In genomic region chr2:60318544-60318943, GRCh38 we compare ENCODE assay signal across 19 cellular contexts.
DNase-seq lines count a peak whose midpoint lies in the region; ATAC-seq and TF ChIP-seq lines count a peak whose summit lies in the region.
"Had no signal": no experiment of that assay in that cellular context is flagged by ENCODE, and none has a peak within 500 bp of the region (broad histone marks: within the 10 kb centered on the region; RNA-seq: fewer than 3 reads in every experiment).

No MANE protein-coding gene starts in this region.

- H3K4me3 Mint-ChIP-seq in T-helper 2 cell treated with Interferon-gamma antibody and Interleukin-4, amounts not matched to agents 5 μg/mL and 100 μg/mL, for 36 hours = no peak overlapping the region
- H3K4me3 Mint-ChIP-seq: activated naive CD8-positive, alpha-beta T cell treated with anti-CD3 and anti-CD28 coated beads, Interleukin-2, amount 10 ng/mL, durations not matched to agents 7 days and 5 days; activated T-helper 17 cell treated with anti-CD3 and anti-CD28 coated beads, Interleukin-2, amount 50 U/mL, for 72 hours had no signal

- no peaks in the 10 kb centered on the region for H3K9me3 Mint-ChIP-seq in T-helper 2 cell treated with Interferon-gamma antibody and Interleukin-4, amounts not matched to agents 5 μg/mL and 100 μg/mL, for 36 hours
- H3K9me3 Mint-ChIP-seq: activated naive CD8-positive, alpha-beta T cell treated with anti-CD3 and anti-CD28 coated beads, Interleukin-2, amount 10 ng/mL, durations not matched to agents 7 days and 5 days had no signal

- H3K4me2 ChIP-seq in GM23248 (ENCODE audit: unreplicated experiment) (peak overlapping the region; percentile 65), SU-DHL-6 (ENCODE audit: low read depth, low read length, poor library complexity, severe bottlenecking) (peak overlapping the region; percentile 66), smooth muscle cell (peak overlapping the region; percentile 3)
- H3K4me2 ChIP-seq: BLaER1 had no signal

- H2AFZ ChIP-seq in GM23248 = peak overlapping the region; percentile 59; the same call in 1 of the 2 replicates
- H2AFZ ChIP-seq in SU-DHL-6 (ENCODE audit: low read depth, low read length, severe bottlenecking) = peak overlapping the region; percentile 65
- H2AFZ ChIP-seq in smooth muscle cell (ENCODE audit: low read depth) = no peak overlapping the region

- whole genome bisulfite sequencing in GM23248 (ENCODE audit: low coverage in 1 of 2, low lambda C conversion rate in 2 of 2, missing lambda C conversion rate in 2 of 2), 2 experiments = 0 to 1% methylated on average over 9 of the region's 9 CpGs
- WGBS in smooth muscle cell (ENCODE audit: low lambda C conversion rate) = 34% methylated on average over 9 of the region's 9 CpGs
- 65 to 78% (median 71%) methylated on average over 9 of the region's 9 CpGs for WGBS in spleen, 5 donors

- in situ Hi-C loops in GM23248 (cut with MboI) = no loop called here

- no peaks in the 10 kb centered on the region for H3K9me3 ChIP-seq in GM23248 (ENCODE audit: low read depth)
- no peaks in the 10 kb centered on the region for H3K9me3 ChIP-seq in SU-DHL-6 (ENCODE audit: insufficient read depth, low read length)
- no peaks in the 10 kb centered on the region for H3K9me3 ChIP-seq in left ventricle myocardium inferior (replicated peaks)
- no peaks in the 10 kb centered on the region for H3K9me3 ChIP-seq in smooth muscle cell (replicated peaks; ENCODE audit: low read depth)
- no peaks in the 10 kb centered on the region for H3K9me3 ChIP-seq in spleen
- H3K9me3 ChIP-seq: BLaER1, colonic mucosa had no signal

- H3K36me3 Mint-ChIP-seq in T-helper 2 cell treated with Interferon-gamma antibody and Interleukin-4, amounts not matched to agents 5 μg/mL and 100 μg/mL, for 36 hours (ENCODE audit: low read depth) = no peaks in the 10 kb centered on the region

- no peaks in the 10 kb centered on the region for H4K20me1 ChIP-seq in GM23248 (ENCODE audit: insufficient read depth)
- H4K20me1 ChIP-seq in SU-DHL-6 (ENCODE audit: low read depth, low read length) = no peaks in the 10 kb centered on the region
- no peaks in the 10 kb centered on the region for H4K20me1 ChIP-seq in smooth muscle cell (ENCODE audit: low read depth)
- H4K20me1 ChIP-seq: BLaER1 had no signal

- no peak overlapping the region for H3K4me3 ChIP-seq in GM23248
- peak overlapping the region; percentile 12 for H3K4me3 ChIP-seq in SU-DHL-6 (ENCODE audit: insufficient read depth, low read length, poor library complexity, severe bottlenecking)
- H3K4me3 ChIP-seq in left ventricle myocardium inferior = no peak overlapping the region
- no peak overlapping the region for H3K4me3 ChIP-seq in smooth muscle cell
- no peak overlapping the region for H3K4me3 ChIP-seq in spleen
- H3K4me3 ChIP-seq: BLaER1, colonic mucosa had no signal

- no peak overlapping the region for H3K27ac Mint-ChIP-seq in T-helper 2 cell treated with Interferon-gamma antibody and Interleukin-4, amounts not matched to agents 5 μg/mL and 100 μg/mL, for 36 hours
- H3K27ac Mint-ChIP-seq: activated naive CD8-positive, alpha-beta T cell treated with anti-CD3 and anti-CD28 coated beads, Interleukin-2, amount 10 ng/mL, durations not matched to agents 7 days and 5 days; activated T-helper 17 cell treated with anti-CD3 and anti-CD28 coated beads, Interleukin-2, amount 50 U/mL, for 72 hours had no signal

- peaks cover 21% of the 10 kb centered on the region for H3K27me3 ChIP-seq in GM23248 (replicated peaks; ENCODE audit: insufficient read depth)
- H3K27me3 ChIP-seq in SU-DHL-6 (ENCODE audit: low read length) = no peaks in the 10 kb centered on the region
- peaks cover 5% of the 10 kb centered on the region for H3K27me3 ChIP-seq in left ventricle myocardium inferior (ENCODE audit: low read depth)
- H3K27me3 ChIP-seq in smooth muscle cell (ENCODE audit: low read depth) = no peaks in the 10 kb centered on the region
- no peaks in the 10 kb centered on the region for H3K27me3 ChIP-seq in spleen (replicated peaks in 1 of 7)
- H3K27me3 ChIP-seq: BLaER1, brain microvascular endothelial cell, colonic mucosa had no signal

- H3K36me3 ChIP-seq in GM23248 (ENCODE audit: low read depth) (no peaks in the 10 kb centered on the region), SU-DHL-6 (ENCODE audit: low read length) (no peaks in the 10 kb centered on the region), left ventricle myocardium inferior (no peaks in the 10 kb centered on the region), smooth muscle cell (ENCODE audit: low read depth) (no peaks in the 10 kb centered on the region), spleen (no peaks in the 10 kb centered on the region)
- H3K36me3 ChIP-seq: BLaER1, brain microvascular endothelial cell, colonic mucosa had no signal

- H3K27ac ChIP-seq in GM23248 (no peak overlapping the region), SU-DHL-6 (ENCODE audit: low read depth, low read length) (peak overlapping the region; percentile 81), left ventricle myocardium inferior (replicated peaks) (no peak overlapping the region), smooth muscle cell (ENCODE audit: low read depth) (no peak overlapping the region), spleen (peak overlapping the region in 2 of 8 donors; percentile 5 to 65)
- H3K27ac ChIP-seq: BLaER1, brain microvascular endothelial cell, colonic mucosa had no signal

- TF ChIP-seq POLR2A in spleen (IDR thresholded peaks at IDR 0.05) = no peak

- H3K9ac ChIP-seq in GM23248 = no peak overlapping the region
- peak overlapping the region; percentile 44 for H3K9ac ChIP-seq in SU-DHL-6 (ENCODE audit: low read length)
- H3K9ac ChIP-seq in smooth muscle cell (ENCODE audit: low read depth) = no peak overlapping the region
- H3K9ac ChIP-seq: BLaER1 had no signal

- H3K9me2 ChIP-seq in GM23248 (ENCODE audit: insufficient read depth) = no peaks in the 10 kb centered on the region
- no peaks in the 10 kb centered on the region for H3K9me2 ChIP-seq in SU-DHL-6 (replicated peaks; ENCODE audit: insufficient read depth, low read length)

- intact Hi-C loops in left ventricle myocardium inferior (cut with micrococcal nuclease) = no loop called here
- intact Hi-C loops in spleen (cut with DNase I; ENCODE audit: low total_unique reads) = no loop called here

- ATAC-seq in HG03469 (IDR thresholded peaks at IDR 0.05; ENCODE audit: unreplicated experiment) = no peak
- ATAC-seq: activated T-helper 17 cell treated with anti-CD3 and anti-CD28 coated beads, Interleukin-2, amount 50 U/mL, for 72 hours had no signal

- peaks cover 30% of the 10 kb centered on the region for H3K27me3 Mint-ChIP-seq in T-helper 2 cell treated with Interferon-gamma antibody and Interleukin-4, amounts not matched to agents 5 μg/mL and 100 μg/mL, for 36 hours (ENCODE audit: low read depth)

- TF ChIP-seq CTCF in SU-DHL-6 (IDR thresholded peaks at IDR 0.05; ENCODE audit: insufficient read depth, low read length, poor library complexity, severe bottlenecking) (peak; percentile 10), left ventricle myocardium inferior (IDR thresholded peaks at IDR 0.05; ENCODE audit: borderline replicate concordance) (peak; percentile 46), smooth muscle cell (IDR thresholded peaks at IDR 0.05; ENCODE audit: borderline replicate concordance, insufficient read depth, poor library complexity, severe bottlenecking) (peak; percentile 5), spleen (IDR thresholded peaks at IDR 0.05 in 8 of 11, conservative IDR thresholded peaks at IDR 0.05 in 3 of 11) (no peak)

- H3K79me2 ChIP-seq in GM23248 (ENCODE audit: insufficient read depth) (no peaks in the 10 kb centered on the region), SU-DHL-6 (ENCODE audit: insufficient read depth, low read length) (no peaks in the 10 kb centered on the region), smooth muscle cell (ENCODE audit: low read depth) (no peaks in the 10 kb centered on the region)

- no peaks in the 10 kb centered on the region for H3K4me1 ChIP-seq in GM23248 (ENCODE audit: insufficient read depth)
- peaks cover 15% of the 10 kb centered on the region for H3K4me1 ChIP-seq in left ventricle myocardium inferior
- H3K4me1 ChIP-seq in smooth muscle cell (ENCODE audit: low read depth) = peaks cover 7% of the 10 kb centered on the region
- peaks cover 0 to 49% (median 29%) of the 10 kb centered on the region in 6 donors for H3K4me1 ChIP-seq in spleen
- H3K4me1 ChIP-seq: BLaER1, colonic mucosa had no signal

- H3K4me1 Mint-ChIP-seq in T-helper 2 cell treated with Interferon-gamma antibody and Interleukin-4, amounts not matched to agents 5 μg/mL and 100 μg/mL, for 36 hours (ENCODE audit: low read depth) = peaks cover 7% of the 10 kb centered on the region
- H3K4me1 Mint-ChIP-seq: activated T-helper 17 cell treated with anti-CD3 and anti-CD28 coated beads, Interleukin-2, amount 50 U/mL, for 72 hours had no signal

- H3F3A ChIP-seq in GM23248 (ENCODE audit: insufficient read depth) (no peaks in the 10 kb centered on the region), SU-DHL-6 (ENCODE audit: insufficient read depth) (peaks cover 41% of the 10 kb centered on the region), smooth muscle cell (ENCODE audit: low read depth) (no peaks in the 10 kb centered on the region)

- peak; percentile 18 for DNase-seq in GM23248
- no peak for DNase-seq in left ventricle myocardium inferior
- no peak for DNase-seq in smooth muscle cell (lab: John Stamatoyannopoulos, UW; ENCODE audit: unreplicated experiment)
- DNase-seq in spleen = no peak
- no peak for DNase-seq in T-helper 2 cell treated with Interferon-gamma antibody and Interleukin-4, amounts not matched to agents 5 μg/mL and 100 μg/mL, for 36 hours (ENCODE audit: low spot score)
- DNase-seq: activated naive CD8-positive, alpha-beta T cell treated with anti-CD3 and anti-CD28 coated beads, Interleukin-2, amount 10 ng/mL, durations not matched to agents 7 days and 5 days; brain microvascular endothelial cell; Calu3; colonic mucosa; GOT3; NCI-H1436; NCI-H2171; NCI-H774; stimulated activated CD4-positive, alpha-beta T cell treated with anti-CD3 and anti-CD28 coated beads, Interleukin-15, amount 100 ng/mL, for 24 hours; T1000 had no signal

Comparison
In these comparisons a context has a peak if more than half of its experiments do, and no peak if none do; other contexts are left out.
1. H3K4me2 ChIP-seq: peak in every context shown above with its lines; median percentile 66 in SU-DHL-6; 65 in GM23248; 3 in smooth muscle cell.
2. CTCF ChIP-seq: peak in SU-DHL-6 (single experiment), left ventricle myocardium inferior (single experiment) and smooth muscle cell (single experiment); none in spleen (0 of 11).